Comparison of ENCODE assay signal across 8 cellular contexts in genomic region chr10:929965-930364, GRCh38. TPM values are rescaled to one million over a fixed set of nuclear protein-coding genes. Genes with fewer than 3 reads are reported as not detected.
DNase-seq lines count a peak whose midpoint lies in the region; ATAC-seq, FAIRE-seq and TF ChIP-seq lines count a peak whose summit lies in the region.

No MANE protein-coding gene starts in this region.

- H3K4me2 ChIP-seq in A549 (peak overlapping the region; percentile 90), OCI-LY3 (ENCODE audit: low read length) (peak overlapping the region; percentile 89)

- H3K36me3 Mint-ChIP-seq in endodermal cell (ENCODE audit: low read depth), result peaks cover 5% of the 10 kb centered on the region

- H2AFZ ChIP-seq in OCI-LY3 (ENCODE audit: low read depth, low read length), result no peak overlapping the region

- peak overlapping the region; percentile 90 for H3K27ac Mint-ChIP-seq in endodermal cell

- peaks cover 53% of the 10 kb centered on the region for H4K20me1 ChIP-seq in OCI-LY3 (ENCODE audit: insufficient read depth, low read length)

- no peak for FAIRE-seq in A549 (lab: Jason Lieb, UNC)

- WGBS in A549 (ENCODE audit: missing lambda C conversion rate), result 13% methylated on average over 4 of the region's 4 CpGs
- 28 to 53% methylated on average over 2 to 4 of the region's 4 CpGs for WGBS in endodermal cell (ENCODE audit: insufficient coverage in 1 of 2, insufficient read length in 1 of 2), 2 experiments
- 20% methylated on average over 4 of the region's 4 CpGs for WGBS in ovary, 3 donors

- H3K27ac ChIP-seq in A549 (peak overlapping the region; percentile 98 to 99), OCI-LY3 (ENCODE audit: low read length) (peak overlapping the region; percentile 91), endodermal cell (ENCODE audit: low read depth, low read length) (no peak overlapping the region), ovary (no peak overlapping the region)

- no peak for TF ChIP-seq EP300 in A549 (IDR thresholded peaks at IDR 0.05)
- TF ChIP-seq EP300 in ovary (IDR thresholded peaks at IDR 0.05), result no peak

- CTCF ChIA-PET in A549 (lab: Yijun Ruan, JAX), result no interaction called here

- H3K79me2 ChIP-seq in OCI-LY3 (ENCODE audit: low read length), result peaks cover 65% of the 10 kb centered on the region

- TF ChIP-seq POLR2A in A549 (IDR thresholded peaks at IDR 0.05; ENCODE audit: low read length), result no peak
- no peak for TF ChIP-seq POLR2A in ovary (IDR thresholded peaks at IDR 0.05)

- ATAC-seq in A549 (no peak), GM19455 (IDR thresholded peaks at IDR 0.05; ENCODE audit: unreplicated experiment) (peak; percentile 23), sciatic nerve (no peak)

- H3K27me3 ChIP-seq in OCI-LY3 (ENCODE audit: low read depth, low read length), result 0 out of 2 replicates have a peak, but pooled peaks cover 4% of the 10 kb centered on the region
- no peaks in the 10 kb centered on the region for H3K27me3 ChIP-seq in endodermal cell (ENCODE audit: control insufficient read depth, insufficient read depth, low read length, poor library complexity, severe bottlenecking)
- H3K27me3 ChIP-seq in ovary, result no peaks in the 10 kb centered on the region

- H3K36me3 ChIP-seq in OCI-LY3 (replicated peaks; ENCODE audit: low read depth, low read length) (peaks cover 10% of the 10 kb centered on the region), endodermal cell (ENCODE audit: control insufficient read depth, insufficient read depth, low read length) (peaks cover 14% of the 10 kb centered on the region), ovary (no peaks in the 10 kb centered on the region)

- TF ChIP-seq CTCF in A549 (IDR thresholded peaks at IDR 0.05) (no peak), OCI-LY3 (IDR thresholded peaks at IDR 0.05; ENCODE audit: low read depth, low read length) (no peak), endodermal cell (conservative IDR thresholded peaks at IDR 0.05) (no peak), ovary (IDR thresholded peaks at IDR 0.05) (no peak)

- H3K9ac ChIP-seq in OCI-LY3 (ENCODE audit: low read length) (peak overlapping the region; percentile 89), endodermal cell (ENCODE audit: extremely low read depth, low read length, poor library complexity, severe bottlenecking) (peak overlapping the region; percentile 59)

- H3K4me3 ChIP-seq in A549, result peak overlapping the region; percentile 99
- peak overlapping the region; percentile 98 for H3K4me3 ChIP-seq in OCI-LY3 (ENCODE audit: low read length)
- H3K4me3 ChIP-seq in endodermal cell (ENCODE audit: low read length), result peak overlapping the region; percentile 94
- H3K4me3 ChIP-seq in ovary, result peak overlapping the region; percentile 85

- peaks cover 49% of the 10 kb centered on the region for H3K4me1 ChIP-seq in A549
- H3K4me1 ChIP-seq in OCI-LY3 (ENCODE audit: low read length), result peaks cover 23% of the 10 kb centered on the region
- no peaks in the 10 kb centered on the region for H3K4me1 ChIP-seq in endodermal cell (ENCODE audit: control insufficient read depth, insufficient read depth, low read length)
- peaks cover 9% of the 10 kb centered on the region for H3K4me1 ChIP-seq in ovary (ENCODE audit: insufficient read depth)

- intact Hi-C loops in ovary (cut with DNase I) (loop anchor here in 3 of 4 donors (2.0 to 10.0 kb wide), 4 partner anchors 57 to 238 kb away; partner anchors contain the start of genes GTPBP4 (in 1 of the 3), IDI1 (in 1 of the 3) and WDR37 (in 1 of the 3)), sciatic nerve (cut with DNase I) (no loop called here)

- H3K9me3 ChIP-seq in A549 (no peaks in the 10 kb centered on the region), OCI-LY3 (ENCODE audit: insufficient read depth, low read length) (no peaks in the 10 kb centered on the region), endodermal cell (ENCODE audit: control insufficient read depth, low read length) (no peaks in the 10 kb centered on the region), ovary (no peaks in the 10 kb centered on the region)

- no peak for TF ChIP-seq RAD21 in A549 (conservative IDR thresholded peaks at IDR 0.05 in 1 of 2, IDR thresholded peaks at IDR 0.05 in 1 of 2)

- peak overlapping the region; percentile 76 for H3K4me3 Mint-ChIP-seq in endodermal cell

- H3K4me1 Mint-ChIP-seq in endodermal cell, result peaks cover 36% of the 10 kb centered on the region

- no peaks in the 10 kb centered on the region for H3K9me3 Mint-ChIP-seq in endodermal cell

- POLR2A ChIA-PET in A549 (lab: Yijun Ruan, JAX), result no interaction called here

- no peaks in the 10 kb centered on the region for H3K27me3 Mint-ChIP-seq in endodermal cell (ENCODE audit: insufficient read depth)

- DNase-seq in A549 (ENCODE audit: low read depth in 1 of 2, low spot score in 1 of 2) (no peak), endodermal cell (peak; percentile 5), ovary (no peak), SHP77 (lab: John Stamatoyannopoulos, UW) (no peak), OCI-M2 (lab: John Stamatoyannopoulos, UW; ENCODE audit: unreplicated experiment) (no peak), sciatic nerve (ENCODE audit: low spot score) (no peak)

TF ChIP-seq in A549, 52 proteins besides CTCF, POLR2A, EP300 and RAD21:
- no peak for TF ChIP-seq SMC3 (IDR thresholded peaks at IDR 0.05)
- TF ChIP-seq MAZ (IDR thresholded peaks at IDR 0.05; ENCODE audit: borderline replicate concordance, low read depth, low read length), result no peak
- no peak for TF ChIP-seq NR3C1 (IDR thresholded peaks at IDR 0.05)
- TF ChIP-seq ZNF302 (CRISPR knock-in tag; IDR thresholded peaks at IDR 0.05), result no peak
- TF ChIP-seq MAFK (IDR thresholded peaks at IDR 0.05; ENCODE audit: partially characterized antibody), result no peak
- no peak for TF ChIP-seq ESRRA (IDR thresholded peaks at IDR 0.05; ENCODE audit: borderline replicate concordance, low read length)
- no peak for TF ChIP-seq BCL3 (IDR thresholded peaks at IDR 0.05)
- TF ChIP-seq EHMT2 (IDR thresholded peaks at IDR 0.05; ENCODE audit: low read depth), result no peak
- TF ChIP-seq BHLHE40 (IDR thresholded peaks at IDR 0.05; ENCODE audit: low read depth, low read length), result no peak
TF ChIP-seq in A549: peak in this region for 0.

RNA-seq across cellular contexts. Expression of gene LARP4B, which starts 1.5 kb away (rescaled TPM):
- polyA plus RNA-seq in A549 (2011; rRNA removed) (53.7 and 54.2 TPM in 2 replicates), A549 (2017; fragmentation: RNase III; extraction: RNeasy Plus Mini Kit Qiagen cat#74134 plus additional on column Dnase treatment) (25.5 to 26.9 TPM (median 26.4 TPM) in 3 replicates), ovary (10 to 100 TPM; 14.4 to 21.1 TPM)
- polyA plus RNA-seq in A549 (2012; cell fraction: cytosol; rRNA removed), result 25.0 and 26.9 TPM in 2 replicates
- 47.2 and 60.8 TPM in 2 replicates for polyA plus RNA-seq in A549 (2012; cell fraction: nucleus; rRNA removed)
- 102 and 103 TPM in 2 replicates for polyA minus RNA-seq in A549 (2011; rRNA and poly(A)+ RNA removed)
- total RNA-seq in endodermal cell (10 to 100 TPM; 94.1 to 94.3 TPM), ovary (10 to 100 TPM; 32.9 to 77.8 (median 56.2) TPM), sciatic nerve (85.4 TPM)
- 32.2 TPM for polyA plus RNA-seq in endodermal cell (2013, experiment 1 of 2)
- 27.5 TPM for polyA plus RNA-seq in endodermal cell (2013, experiment 2 of 2)

RNA-seq across cellular contexts. Expression of gene GTPBP4, which starts 58.3 kb away (rescaled TPM):
- 60.7 and 104 TPM in 2 replicates for polyA plus RNA-seq in A549 (2011; rRNA removed)
- 28.3 and 43.8 TPM in 2 replicates for polyA plus RNA-seq in A549 (2012; cell fraction: cytosol; rRNA removed)
- 41.6 and 66.0 TPM in 2 replicates for polyA plus RNA-seq in A549 (2012; cell fraction: nucleus; rRNA removed)
- polyA plus RNA-seq in A549 (2017; fragmentation: RNase III; extraction: RNeasy Plus Mini Kit Qiagen cat#74134 plus additional on column Dnase treatment), result 67.8 to 79.5 TPM (median 75.2 TPM) in 3 replicates
- polyA minus RNA-seq in A549 (2011; rRNA and poly(A)+ RNA removed), result 60.5 and 73.4 TPM in 2 replicates
- 10 to 100 TPM; 67.2 to 70.9 TPM for total RNA-seq in endodermal cell
- 47.9 TPM for polyA plus RNA-seq in endodermal cell (2013, experiment 1 of 2)
- 55.6 TPM for polyA plus RNA-seq in endodermal cell (2013, experiment 2 of 2)
- total RNA-seq in ovary, result 10 to 100 TPM; 17.9 to 44.7 (median 30.5) TPM
- polyA plus RNA-seq in ovary, result 10 to 100 TPM; 18.4 to 32.7 TPM
- total RNA-seq in sciatic nerve, result 31.4 TPM

Comparison
In these comparisons a context has a peak if more than half of its experiments do, and no peak if none do; other contexts are left out.
1. H3K27ac ChIP-seq: peak in A549 (2 of 2) and OCI-LY3 (single experiment); none in endodermal cell (single experiment) and ovary (0 of 2).
2. Peak in every context shown above with its lines, with median percentiles within 50 percentile points of each other: H3K4me3 ChIP-seq.